In the genomic region with DNA sequence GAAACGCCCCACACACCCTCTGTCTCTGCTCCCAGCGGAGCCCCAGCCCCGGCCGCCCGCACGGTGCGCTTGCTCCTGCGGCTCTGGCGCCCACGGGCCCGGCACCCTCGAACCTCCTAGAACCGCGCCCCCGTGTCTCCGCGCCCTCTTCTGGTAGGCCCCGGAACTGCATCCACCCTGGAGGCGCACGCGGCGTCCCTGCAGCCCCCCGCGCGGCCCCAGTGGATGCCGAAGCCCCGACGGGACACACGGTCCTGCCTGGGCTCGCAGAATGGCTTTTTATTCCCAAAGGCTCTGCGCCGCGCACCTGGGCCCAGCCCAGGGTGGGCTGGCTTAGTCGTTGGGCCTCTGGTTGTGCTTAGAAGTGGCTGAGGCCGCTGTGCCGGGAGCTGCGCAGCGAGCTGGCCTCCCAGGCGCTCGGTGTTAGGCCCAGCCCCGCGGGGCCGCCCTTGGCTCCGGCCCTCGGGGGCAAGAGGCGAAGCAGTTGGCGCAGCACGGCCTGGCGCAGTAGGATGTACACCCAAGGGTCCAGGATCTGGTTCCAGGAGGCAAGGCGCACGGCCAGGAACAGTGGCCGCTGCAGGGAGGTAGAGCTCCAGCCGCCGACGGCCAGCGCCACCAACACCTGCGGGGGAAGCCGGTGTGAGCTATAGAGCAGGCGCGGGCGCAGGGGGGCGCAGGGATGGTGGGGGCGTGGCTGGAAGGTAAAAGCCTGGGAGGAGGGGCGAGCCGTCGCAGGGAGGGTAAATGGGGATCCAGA, we compare ENCODE assay signal across 8 cellular contexts. TPM values are rescaled to one million over a fixed set of nuclear protein-coding genes. Genes with fewer than 3 reads are reported as not detected.
DNase-seq lines count a peak whose midpoint lies in the region; ATAC-seq and TF ChIP-seq lines count a peak whose summit lies in the region.

No MANE protein-coding gene starts in this region.

- DNase-seq in AG09309 (ENCODE audit: low read depth) = no peak
- peak; percentile 22 to 91 for DNase-seq in HAP-1 (ENCODE audit: low spot score in 2 of 2)
- DNase-seq in activated T-helper 1 cell treated with Interleukin-2 at 50 U/mL for 16 hours (ENCODE audit: low read depth) = peak; percentile 74
- peak; percentile 47 for DNase-seq in fibroblast of the aortic adventitia (ENCODE audit: low read depth)
- DNase-seq in occipital lobe (lab: John Stamatoyannopoulos, UW) = peak; percentile 48
- peak; percentile 79 for DNase-seq in testis

- H3K36me3 ChIP-seq in HAP-1 (replicated peaks) (peaks cover 18% of the 10 kb centered on the region), OCI-LY3 (replicated peaks; ENCODE audit: low read depth, low read length) (peaks cover 39% of the 10 kb centered on the region), testis (ENCODE audit: low read depth, missing control alignments) (no peaks in the 10 kb centered on the region)

- H3K4me1 ChIP-seq in HAP-1 (peaks cover 7% of the 10 kb centered on the region), OCI-LY3 (ENCODE audit: low read length) (peaks cover 16% of the 10 kb centered on the region), testis (peaks cover 6% of the 10 kb centered on the region)

- H2AFZ ChIP-seq in OCI-LY3 (ENCODE audit: low read depth, low read length) = no peak overlapping the region

- H3K79me2 ChIP-seq in OCI-LY3 (ENCODE audit: low read length) = no peaks in the 10 kb centered on the region

- intact Hi-C loops in testis (cut with DNase I; ENCODE audit: low total_unique reads) = loop anchor here (10.0 kb wide), 1 partner anchor 48 kb away; no protein-coding TSS in a partner anchor

- in situ Hi-C loops in HAP-1 (cut with MboI; ENCODE audit: low sequenced_read_pairs) = no loop called here

- no peak for ATAC-seq in HG03521 (IDR thresholded peaks at IDR 0.05; ENCODE audit: unreplicated experiment)

- H3K27me3 ChIP-seq in HAP-1 (ENCODE audit: low read depth) (no peaks in the 10 kb centered on the region), OCI-LY3 (ENCODE audit: low read depth, low read length) (no peaks in the 10 kb centered on the region), testis (no peaks in the 10 kb centered on the region)

- H3K4me3 ChIP-seq in AG09309 (ENCODE audit: control insufficient read depth, low read depth, low read length) (no peak overlapping the region), HAP-1 (no peak overlapping the region), OCI-LY3 (ENCODE audit: low read length) (no peak overlapping the region), fibroblast of the aortic adventitia (ENCODE audit: low read depth, low read length) (no peak overlapping the region), testis (peak overlapping the region; percentile 21 to 45)

- TF ChIP-seq CTCF in AG09309 (IDR thresholded peaks at IDR 0.05; ENCODE audit: control insufficient read depth, insufficient read depth, low read depth, low read length, missing control alignments) = peak; percentile 88
- peak; percentile 65 for TF ChIP-seq CTCF in OCI-LY3 (IDR thresholded peaks at IDR 0.05; ENCODE audit: low read depth, low read length)
- peak; percentile 91 for TF ChIP-seq CTCF in fibroblast of the aortic adventitia (IDR thresholded peaks at IDR 0.05; ENCODE audit: insufficient read depth, low read length)
- peak; percentile 83 to 100 (median 95) for TF ChIP-seq CTCF in testis (IDR thresholded peaks at IDR 0.05)

- H3K9me3 ChIP-seq in HAP-1 (no peaks in the 10 kb centered on the region), OCI-LY3 (ENCODE audit: insufficient read depth, low read length) (no peaks in the 10 kb centered on the region), testis (no peaks in the 10 kb centered on the region)

- H4K20me1 ChIP-seq in OCI-LY3 (ENCODE audit: insufficient read depth, low read length) = 0 out of 2 replicates have a peak, but pooled peaks cover 3% of the 10 kb centered on the region

- H3K27ac ChIP-seq in OCI-LY3 (ENCODE audit: low read length) (no peak overlapping the region), testis (no peak overlapping the region)

- no peak overlapping the region for H3K9ac ChIP-seq in OCI-LY3 (ENCODE audit: low read length)

- no peak overlapping the region for H3K4me2 ChIP-seq in OCI-LY3 (ENCODE audit: low read length)

- WGBS in testis, 2 donors = 1 to 3% methylated on average over 37 to 66 of the region's 66 CpGs

- no peak for TF ChIP-seq POLR2A in testis (IDR thresholded peaks at IDR 0.05)

RNA-seq across cellular contexts. Expression of gene PTGER1, which starts 2.8 kb away (rescaled TPM):
- total RNA-seq in fibroblast of the aortic adventitia (ENCODE audit: low replicate concordance) = 1.9 and 3.4 TPM in 2 replicates
- total RNA-seq in occipital lobe = not detected
- 1 to 10 TPM; 1.4 to 1.5 TPM for total RNA-seq in testis
- polyA plus RNA-seq in testis (ENCODE audit: insufficient read depth, low read depth, low replicate concordance) = 0.22 TPM

RNA-seq across cellular contexts. Expression of gene GIPC1, which starts 23.5 kb away (rescaled TPM):
- total RNA-seq in fibroblast of the aortic adventitia (ENCODE audit: low replicate concordance) = 93.5 and 119 TPM in 2 replicates
- 28.4 TPM for total RNA-seq in occipital lobe
- total RNA-seq in testis = 10 to 100 TPM; 55.0 to 57.5 TPM
- 47.8 TPM for polyA plus RNA-seq in testis (ENCODE audit: insufficient read depth, low read depth, low replicate concordance)

RNA-seq across cellular contexts. Expression of gene PKN1, which starts 39.3 kb away (rescaled TPM):
- 164 and 342 TPM in 2 replicates for total RNA-seq in fibroblast of the aortic adventitia (ENCODE audit: low replicate concordance)
- total RNA-seq in occipital lobe = 86.3 TPM
- total RNA-seq in testis = 100 to 1,000 TPM; 204 to 259 TPM
- polyA plus RNA-seq in testis (ENCODE audit: insufficient read depth, low read depth, low replicate concordance) = 116 TPM

RNA-seq across cellular contexts. Expression of gene DNAJB1, which starts 45.8 kb away (rescaled TPM):
- total RNA-seq in fibroblast of the aortic adventitia (ENCODE audit: low replicate concordance) (54.7 and 95.2 TPM in 2 replicates), occipital lobe (33.5 TPM), testis (100 to 1,000 TPM; 185 to 245 TPM)
- polyA plus RNA-seq in testis (ENCODE audit: insufficient read depth, low read depth, low replicate concordance) = 386 TPM

RNA-seq across cellular contexts. Expression of gene DDX39A, which starts 53.2 kb away (rescaled TPM):
- total RNA-seq in fibroblast of the aortic adventitia (ENCODE audit: low replicate concordance) (32.5 and 60.6 TPM in 2 replicates), occipital lobe (26.2 TPM), testis (100 to 1,000 TPM; 218 to 295 TPM)
- polyA plus RNA-seq in testis (ENCODE audit: insufficient read depth, low read depth, low replicate concordance) = 323 TPM

Comparison
In these comparisons a context has a peak if more than half of its experiments do, and no peak if none do; other contexts are left out.
1. H3K4me3 ChIP-seq: peak in testis (2 of 2); none in AG09309 (single experiment), HAP-1 (single experiment), OCI-LY3 (single experiment) and fibroblast of the aortic adventitia (single experiment).
2. Peak in every context shown above with its lines, with median percentiles within 50 percentile points of each other: CTCF ChIP-seq.